ENCODE assay signal across 26 cellular contexts in genomic region chr10:47279276-47279675, GRCh38. TPM values are rescaled to one million over a fixed set of nuclear protein-coding genes. Genes with fewer than 3 reads are reported as not detected.
"Had no signal": no experiment of that assay in that cellular context is flagged by ENCODE, and none has a peak within 500 bp of the region (broad histone marks: within the 10 kb centered on the region; RNA-seq: fewer than 3 reads in every experiment).

No MANE protein-coding gene starts in this region.

- H3K27ac ChIP-seq: epithelial cell of prostate, esophagus muscularis mucosa, gastrocnemius medialis, heart right ventricle, ovary, right atrium auricular region, sigmoid colon, skin epidermis, tibial artery, upper lobe of left lung, uterus had no signal

- H3K27ac Mint-ChIP-seq: dendritic cell treated with granulocyte-macrophage colony-stimulating factor and Interleukin-4, amounts not matched to agents 40 ng/mL and 50 ng/mL, for 4 days; effector memory CD8-positive, alpha-beta T cell had no signal

- H3K4me3 Mint-ChIP-seq: dendritic cell treated with granulocyte-macrophage colony-stimulating factor and Interleukin-4, amounts not matched to agents 40 ng/mL and 50 ng/mL, for 4 days; effector memory CD8-positive, alpha-beta T cell had no signal

- DNase-seq: effector memory CD8-positive, alpha-beta T cell; gastrocnemius medialis; heart right ventricle; hypothalamus; kidney glomerular epithelial cell; mesendoderm; ovary; sigmoid colon; stimulated activated CD4-positive, alpha-beta T cell treated with anti-CD3 and anti-CD28 coated beads, Interleukin-12 subunit alpha, Interleukin-12 subunit beta, amount 100 ng/mL, for 4 hours; stimulated activated naive CD4-positive, alpha-beta T cell treated with Interleukin-2 at 50 U/mL for 16 hours; tibial artery; uterus had no signal

- H3K27me3 Mint-ChIP-seq: naive thymus-derived CD4-positive, alpha-beta T cell had no signal

- H3K9me3 ChIP-seq: esophagus muscularis mucosa, gastrocnemius medialis, heart right ventricle, ovary, right atrium auricular region, sigmoid colon, tibial artery, upper lobe of left lung, uterus had no signal

- H3K4me1 ChIP-seq: esophagus muscularis mucosa, gastrocnemius medialis, right atrium auricular region, sigmoid colon, tibial artery, upper lobe of left lung, uterus had no signal

- H3K4me3 ChIP-seq: esophagus muscularis mucosa, gastrocnemius medialis, heart right ventricle, ovary, right atrium auricular region, sigmoid colon, skin epidermis, tibial artery, upper lobe of left lung, uterus had no signal

- H3K9me3 Mint-ChIP-seq: dendritic cell treated with granulocyte-macrophage colony-stimulating factor and Interleukin-4, amounts not matched to agents 40 ng/mL and 50 ng/mL, for 4 days; effector memory CD8-positive, alpha-beta T cell had no signal

- FAIRE-seq: islet of Langerhans had no signal

- ATAC-seq: effector memory CD8-positive, alpha-beta T cell; gastrocnemius medialis; naive thymus-derived CD4-positive, alpha-beta T cell had no signal

- H3K36me3 ChIP-seq: esophagus muscularis mucosa, gastrocnemius medialis, heart right ventricle, ovary, right atrium auricular region, sigmoid colon, tibial artery, upper lobe of left lung, uterus had no signal

- H3K27me3 ChIP-seq: gastrocnemius medialis, ovary, right atrium auricular region, upper lobe of left lung, uterus had no signal

RNA-seq across cellular contexts. Expression of gene GDF10, which starts 20.7 kb away (rescaled TPM):
- total RNA-seq: fibroblast of villous mesenchyme, mononuclear cell had no signal

RNA-seq across cellular contexts. Expression of gene GDF2, which starts 43.0 kb away (rescaled TPM):
- total RNA-seq: esophagus muscularis mucosa; fibroblast of villous mesenchyme; gastrocnemius medialis; heart right ventricle; lung microvascular endothelial cell; mononuclear cell; naive thymus-derived CD4-positive, alpha-beta T cell; ovary; posterior vena cava; sigmoid colon; temporal lobe; upper lobe of left lung; uterus had no signal
- polyA plus RNA-seq: heart right ventricle; naive thymus-derived CD4-positive, alpha-beta T cell; neural cell; ovary; sigmoid colon had no signal
